ENCODE assay signal across 1 cellular context in the genomic region with DNA sequence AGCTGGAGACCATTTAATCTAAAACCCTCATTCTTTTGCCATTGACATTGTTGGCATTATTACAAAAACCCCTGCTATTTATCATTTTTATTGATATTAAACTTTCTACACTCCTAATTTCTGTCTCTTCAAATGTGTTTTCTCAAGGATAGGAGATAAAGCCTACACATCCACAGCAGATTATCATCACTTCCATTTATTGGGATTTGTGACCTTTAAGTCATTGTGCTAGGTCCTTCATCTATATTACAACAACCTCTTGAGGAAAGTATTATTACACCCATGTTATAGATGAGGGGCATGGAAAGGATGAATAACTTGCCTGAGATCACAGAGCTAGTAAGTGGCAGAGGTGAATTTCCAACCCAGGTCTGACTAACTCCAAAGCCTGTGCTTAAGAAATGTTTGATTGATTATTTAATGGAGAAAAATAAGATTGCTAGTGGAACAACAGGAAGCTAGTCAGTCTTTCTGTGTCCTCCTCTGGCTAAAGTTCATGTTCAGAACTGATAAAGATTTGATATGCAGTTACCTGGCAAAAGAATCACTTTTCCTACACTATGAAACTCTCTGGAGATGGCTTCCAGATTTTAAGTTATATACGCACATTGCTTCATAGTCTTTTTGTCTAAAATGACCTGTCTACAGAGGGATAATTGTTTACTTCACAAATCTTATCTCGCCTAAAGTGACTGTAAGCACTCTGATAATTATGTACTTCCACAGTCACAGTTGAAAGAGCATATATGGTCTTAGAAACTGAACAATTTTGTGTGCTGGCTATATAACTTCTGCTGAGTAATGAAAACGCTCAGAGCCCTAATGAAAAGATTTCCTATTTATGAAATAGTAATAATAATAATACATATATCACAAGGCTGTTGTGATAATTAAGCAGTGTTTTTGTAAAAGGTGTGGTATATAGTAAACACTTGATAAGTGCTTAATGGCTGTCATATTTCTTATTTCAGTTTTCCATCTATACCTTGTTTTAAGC.
TF ChIP-seq lines count a peak whose summit lies in the region.

No MANE protein-coding gene starts in this region.

TF ChIP-seq in K562, 482 proteins besides CTCF, POLR2A, EP300 and RAD21 (continued from another document):
- TF ChIP-seq FUS (optimal IDR thresholded peaks at IDR 0.05; ENCODE audit: low read depth, low read length): no peak
- no peak for TF ChIP-seq ZNF431 (CRISPR knock-in tag; IDR thresholded peaks at IDR 0.05)
- TF ChIP-seq ZNF316 (IDR thresholded peaks at IDR 0.05): 0 out of 2 replicates have a peak, but pooled peaks have one; percentile 9
- TF ChIP-seq PTRF (tag; IDR thresholded peaks at IDR 0.05): no peak
